ENCODE assay signal across 23 cellular contexts in the genomic region with DNA sequence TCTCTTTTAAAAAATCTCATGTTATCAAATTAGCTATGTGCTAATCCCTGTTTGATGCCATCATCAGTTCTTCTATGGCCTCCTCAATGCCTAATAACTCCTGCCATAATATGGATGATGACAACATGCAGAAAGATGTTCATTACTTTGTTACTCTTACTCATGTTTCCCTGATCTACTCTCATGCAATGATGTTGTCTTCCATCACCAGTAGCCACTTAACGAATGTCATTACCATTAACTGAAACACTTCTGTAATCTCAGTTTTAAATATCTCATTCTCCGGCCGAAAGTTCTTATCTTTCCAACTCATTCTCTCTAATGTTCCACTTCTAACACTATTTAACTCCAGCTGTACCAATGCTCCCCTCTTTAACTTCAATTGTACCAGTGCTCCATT.
"Had no signal": no experiment of that assay in that cellular context is flagged by ENCODE, and none has a peak within 500 bp of the region (broad histone marks: within the 10 kb centered on the region; RNA-seq: fewer than 3 reads in every experiment).

No MANE protein-coding gene starts in this region.

- H3K27me3 ChIP-seq: colonic mucosa, dorsolateral prefrontal cortex, esophagus muscularis mucosa, esophagus squamous epithelium, foreskin keratinocyte, gastrocnemius medialis, gastroesophageal sphincter, heart right ventricle had no signal

- H3K27ac ChIP-seq: colonic mucosa, coronary artery, dorsolateral prefrontal cortex, epithelial cell of prostate, esophagus muscularis mucosa, esophagus squamous epithelium, foreskin keratinocyte, gastrocnemius medialis, gastroesophageal sphincter, heart right ventricle had no signal

- ATAC-seq: effector memory CD8-positive, alpha-beta T cell; esophagus mucosa; foreskin keratinocyte; gastrocnemius medialis; gastroesophageal sphincter; heart right ventricle had no signal

- H3K4me3 ChIP-seq: colonic mucosa, coronary artery, dorsolateral prefrontal cortex, esophagus muscularis mucosa, esophagus squamous epithelium, gastrocnemius medialis, gastroesophageal sphincter, heart right ventricle had no signal

- H3K9me3 ChIP-seq: colonic mucosa, esophagus muscularis mucosa, esophagus squamous epithelium, gastrocnemius medialis, gastroesophageal sphincter, heart right ventricle had no signal

- DNase-seq: colonic mucosa; cortex of kidney; dermis blood vessel endothelial cell; dorsolateral prefrontal cortex; effector CD4-positive, alpha-beta T cell; effector CD8-positive, alpha-beta T cell; effector memory CD4-positive, alpha-beta T cell; effector memory CD8-positive, alpha-beta T cell; endodermal cell; erythroblast; esophagus squamous epithelium; foreskin fibroblast; foreskin keratinocyte; foreskin melanocyte; gastrocnemius medialis; glutamatergic neuron; head of caudate nucleus; heart right ventricle had no signal

- H3K36me3 ChIP-seq: colonic mucosa, esophagus muscularis mucosa, esophagus squamous epithelium, gastrocnemius medialis, gastroesophageal sphincter, heart right ventricle had no signal

- H3K4me1 ChIP-seq: colonic mucosa, esophagus muscularis mucosa, esophagus squamous epithelium, foreskin keratinocyte, gastrocnemius medialis, gastroesophageal sphincter, heart right ventricle had no signal
